ENCODE assay signal across 14 cellular contexts in the genomic region with DNA sequence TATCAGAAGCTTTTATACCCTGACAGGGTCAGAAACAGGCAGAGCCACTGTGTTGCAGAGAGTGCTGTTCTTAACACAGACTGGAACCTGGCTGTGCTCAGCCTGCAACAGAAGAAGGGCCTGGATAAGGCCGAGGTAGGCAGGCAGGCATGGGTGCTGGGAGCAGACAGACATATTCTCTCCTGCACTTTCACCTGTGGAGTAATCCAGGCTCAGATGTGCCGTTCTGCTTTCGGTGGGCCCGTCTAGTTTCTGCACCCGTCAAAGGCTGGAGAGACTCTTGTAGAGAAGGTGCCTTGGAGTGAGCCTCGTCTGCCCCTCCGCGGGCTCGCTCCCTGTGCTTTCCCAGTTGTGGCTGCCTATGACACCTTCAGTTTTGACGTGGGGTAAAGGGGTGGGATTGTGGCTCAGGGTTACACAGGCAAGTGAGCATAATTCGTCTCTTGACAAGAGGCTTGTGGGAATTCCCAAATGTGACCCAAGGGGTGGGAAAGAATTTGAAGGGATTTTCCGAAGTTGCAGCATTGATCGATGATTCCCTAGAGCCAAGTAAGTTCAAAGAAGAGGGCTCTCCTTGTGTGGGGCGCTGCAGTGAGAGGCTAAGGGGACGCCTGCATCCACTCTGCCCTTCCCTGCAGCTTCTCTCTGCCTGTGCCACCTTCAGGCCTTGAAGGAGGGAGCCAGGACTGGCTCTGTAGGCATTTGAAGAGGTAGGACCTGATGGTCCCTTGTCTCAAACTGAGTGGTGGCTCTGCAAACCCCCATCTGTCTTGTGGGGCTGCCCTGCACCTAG. TPM values are rescaled to one million over a fixed set of nuclear protein-coding genes. Genes with fewer than 3 reads are reported as not detected.
DNase-seq lines count a peak whose midpoint lies in the region; ATAC-seq and TF ChIP-seq lines count a peak whose summit lies in the region.
"Had no signal": no experiment of that assay in that cellular context is flagged by ENCODE, and none has a peak within 500 bp of the region (broad histone marks: within the 10 kb centered on the region; RNA-seq: fewer than 3 reads in every experiment).

No MANE protein-coding gene starts in this region.

- H3K4me3 Mint-ChIP-seq in activated CD8-positive, alpha-beta T cell treated with anti-CD3 and anti-CD28 coated beads, Interleukin-2, amount 10 ng/mL, durations not matched to agents 7 days and 5 days, result no peak overlapping the region
- no peak overlapping the region for H3K4me3 Mint-ChIP-seq in activated CD8-positive, alpha-beta T cell treated with anti-CD3 and anti-CD28 coated beads for 36 hours
- H3K4me3 Mint-ChIP-seq in activated naive CD8-positive, alpha-beta T cell treated with anti-CD3 and anti-CD28 coated beads for 36 hours, result no peak overlapping the region
- H3K4me3 Mint-ChIP-seq: activated CD4-positive, alpha-beta memory T cell treated with anti-CD3 and anti-CD28 coated beads for 36 hours had no signal

- H3K9me3 ChIP-seq in right atrium auricular region, result no peaks in the 10 kb centered on the region
- no peaks in the 10 kb centered on the region for H3K9me3 ChIP-seq in upper lobe of right lung
- H3K9me3 ChIP-seq: gastrocnemius medialis had no signal

- CTCF ChIA-PET in activated CD8-positive, alpha-beta T cell treated with anti-CD3 and anti-CD28 coated beads, Interleukin-2, amount 10 ng/mL, durations not matched to agents 7 days and 5 days (lab: Charles Lee), result interaction anchor here (1.2 kb wide), 1 partner anchor 29 kb away, joined by 4 read pairs; no protein-coding TSS in a partner anchor
- CTCF ChIA-PET in activated CD8-positive, alpha-beta T cell treated with anti-CD3 and anti-CD28 coated beads for 36 hours (lab: Charles Lee), result no interaction called here

- peaks cover 0 to 69% of the 10 kb centered on the region in 2 donors for H3K4me1 ChIP-seq in right atrium auricular region
- peaks cover 12% of the 10 kb centered on the region for H3K4me1 ChIP-seq in upper lobe of right lung
- H3K4me1 ChIP-seq: parathyroid adenoma had no signal

- H3K36me3 ChIP-seq in right atrium auricular region (no peaks in the 10 kb centered on the region), upper lobe of right lung (peaks cover 25% of the 10 kb centered on the region)

- H3K27me3 ChIP-seq in right atrium auricular region (no peaks in the 10 kb centered on the region), upper lobe of right lung (no peaks in the 10 kb centered on the region)
- H3K27me3 ChIP-seq: gastrocnemius medialis had no signal

- POLR2A ChIA-PET in activated CD8-positive, alpha-beta T cell treated with anti-CD3 and anti-CD28 coated beads, Interleukin-2, amount 10 ng/mL, durations not matched to agents 7 days and 5 days (lab: Charles Lee), result no interaction called here
- POLR2A ChIA-PET in activated CD8-positive, alpha-beta T cell treated with anti-CD3 and anti-CD28 coated beads for 36 hours (lab: Charles Lee), result no interaction called here

- H3K27me3 Mint-ChIP-seq in activated CD8-positive, alpha-beta T cell treated with anti-CD3 and anti-CD28 coated beads, Interleukin-2, amount 10 ng/mL, durations not matched to agents 7 days and 5 days (ENCODE audit: low read depth), result no peaks in the 10 kb centered on the region
- H3K27me3 Mint-ChIP-seq in activated CD8-positive, alpha-beta T cell treated with anti-CD3 and anti-CD28 coated beads for 36 hours, result no peaks in the 10 kb centered on the region
- no peaks in the 10 kb centered on the region for H3K27me3 Mint-ChIP-seq in activated naive CD8-positive, alpha-beta T cell treated with anti-CD3 and anti-CD28 coated beads for 36 hours
- H3K27me3 Mint-ChIP-seq: activated CD4-positive, alpha-beta memory T cell treated with anti-CD3 and anti-CD28 coated beads for 36 hours had no signal

- DNase-seq in activated CD8-positive, alpha-beta T cell treated with anti-CD3 and anti-CD28 coated beads, Interleukin-2, amount 10 ng/mL, durations not matched to agents 7 days and 5 days, result no peak
- DNase-seq in activated CD8-positive, alpha-beta T cell treated with anti-CD3 and anti-CD28 coated beads for 36 hours, result no peak
- DNase-seq in right atrium auricular region (ENCODE audit: low spot score) (no peak), upper lobe of right lung (peak; percentile 51), HPDE6-E6E7 (ENCODE audit: extremely low spot score) (no peak)
- no peak for DNase-seq in activated naive CD8-positive, alpha-beta T cell treated with anti-CD3 and anti-CD28 coated beads for 36 hours
- DNase-seq: activated CD4-positive, alpha-beta memory T cell treated with anti-CD3 and anti-CD28 coated beads for 36 hours; cortex of kidney; DMS 273 treated with DMSO at 0.1 percent for 48 hours; left colon; NCI-H69 had no signal

- H3K4me3 ChIP-seq in right atrium auricular region, result no peak overlapping the region
- H3K4me3 ChIP-seq in upper lobe of right lung, result no peak overlapping the region
- H3K4me3 ChIP-seq: gastrocnemius medialis had no signal

- no peak for TF ChIP-seq CTCF in activated CD8-positive, alpha-beta T cell treated with anti-CD3 and anti-CD28 coated beads for 36 hours (IDR thresholded peaks at IDR 0.05)
- TF ChIP-seq CTCF in right atrium auricular region (IDR thresholded peaks at IDR 0.05) (no peak), upper lobe of right lung (IDR thresholded peaks at IDR 0.05) (no peak)

- H3K9me3 Mint-ChIP-seq in activated CD8-positive, alpha-beta T cell treated with anti-CD3 and anti-CD28 coated beads, Interleukin-2, amount 10 ng/mL, durations not matched to agents 7 days and 5 days (ENCODE audit: insufficient read depth), result no peaks in the 10 kb centered on the region
- H3K9me3 Mint-ChIP-seq in activated CD8-positive, alpha-beta T cell treated with anti-CD3 and anti-CD28 coated beads for 36 hours, result no peaks in the 10 kb centered on the region
- H3K9me3 Mint-ChIP-seq in activated naive CD8-positive, alpha-beta T cell treated with anti-CD3 and anti-CD28 coated beads for 36 hours, result no peaks in the 10 kb centered on the region
- H3K9me3 Mint-ChIP-seq: activated CD4-positive, alpha-beta memory T cell treated with anti-CD3 and anti-CD28 coated beads for 36 hours; activated naive CD4-positive, alpha-beta T cell treated with anti-CD3 and anti-CD28 coated beads, Interleukin-2, amount 50 U/mL, for 72 hours had no signal

- intact Hi-C loops in activated CD8-positive, alpha-beta T cell treated with anti-CD3 and anti-CD28 coated beads for 36 hours (cut with micrococcal nuclease), result no loop called here
- intact Hi-C loops in upper lobe of right lung (cut with DNase I), result no loop called here

- H3K27ac ChIP-seq in right atrium auricular region, result peak overlapping the region; percentile 33 to 57
- H3K27ac ChIP-seq in upper lobe of right lung, result peak overlapping the region; percentile 43
- H3K27ac ChIP-seq: parathyroid adenoma had no signal

- no peak for ATAC-seq in activated CD8-positive, alpha-beta T cell treated with anti-CD3 and anti-CD28 coated beads, Interleukin-2, amount 10 ng/mL, durations not matched to agents 7 days and 5 days
- no peak for ATAC-seq in activated CD8-positive, alpha-beta T cell treated with anti-CD3 and anti-CD28 coated beads for 36 hours
- no peak for ATAC-seq in upper lobe of right lung
- ATAC-seq: activated naive CD4-positive, alpha-beta T cell treated with anti-CD3 and anti-CD28 coated beads, Interleukin-2, amount 50 U/mL, for 72 hours; left colon had no signal

- H3K27ac Mint-ChIP-seq in activated CD8-positive, alpha-beta T cell treated with anti-CD3 and anti-CD28 coated beads, Interleukin-2, amount 10 ng/mL, durations not matched to agents 7 days and 5 days, result peak overlapping the region; percentile 11
- no peak overlapping the region for H3K27ac Mint-ChIP-seq in activated CD8-positive, alpha-beta T cell treated with anti-CD3 and anti-CD28 coated beads for 36 hours
- H3K27ac Mint-ChIP-seq in activated naive CD8-positive, alpha-beta T cell treated with anti-CD3 and anti-CD28 coated beads for 36 hours, result no peak overlapping the region
- H3K27ac Mint-ChIP-seq: activated CD4-positive, alpha-beta memory T cell treated with anti-CD3 and anti-CD28 coated beads for 36 hours had no signal

- H3K4me1 Mint-ChIP-seq in activated CD8-positive, alpha-beta T cell treated with anti-CD3 and anti-CD28 coated beads, Interleukin-2, amount 10 ng/mL, durations not matched to agents 7 days and 5 days (ENCODE audit: low read depth), result peaks cover 35% of the 10 kb centered on the region
- H3K4me1 Mint-ChIP-seq in activated CD8-positive, alpha-beta T cell treated with anti-CD3 and anti-CD28 coated beads for 36 hours (ENCODE audit: low read depth), result peaks cover 16% of the 10 kb centered on the region
- peaks cover 8% of the 10 kb centered on the region for H3K4me1 Mint-ChIP-seq in activated naive CD8-positive, alpha-beta T cell treated with anti-CD3 and anti-CD28 coated beads for 36 hours

- peaks cover 45% of the 10 kb centered on the region for H3K36me3 Mint-ChIP-seq in activated CD8-positive, alpha-beta T cell treated with anti-CD3 and anti-CD28 coated beads, Interleukin-2, amount 10 ng/mL, durations not matched to agents 7 days and 5 days (ENCODE audit: low read depth)
- H3K36me3 Mint-ChIP-seq in activated CD8-positive, alpha-beta T cell treated with anti-CD3 and anti-CD28 coated beads for 36 hours (ENCODE audit: low read depth), result peaks cover 11% of the 10 kb centered on the region
- H3K36me3 Mint-ChIP-seq in activated naive CD8-positive, alpha-beta T cell treated with anti-CD3 and anti-CD28 coated beads for 36 hours, result peaks cover 11% of the 10 kb centered on the region
- H3K36me3 Mint-ChIP-seq: activated naive CD4-positive, alpha-beta T cell treated with anti-CD3 and anti-CD28 coated beads, Interleukin-2, amount 50 U/mL, for 72 hours had no signal

RNA-seq across cellular contexts. Expression of a gene that starts 16.2 kb away (rescaled TPM):
- total RNA-seq in activated CD8-positive, alpha-beta T cell treated with anti-CD3 and anti-CD28 coated beads, Interleukin-2, amount 10 ng/mL, durations not matched to agents 7 days and 5 days, result 10 to 100 TPM; 10.3 to 11.8 TPM
- total RNA-seq in activated CD8-positive, alpha-beta T cell treated with anti-CD3 and anti-CD28 coated beads for 36 hours, result 10 to 100 TPM; 10.7 to 11.7 TPM
- total RNA-seq in right atrium auricular region (100 to 1,000 TPM in 1 of 2 donors, 10 to 100 TPM in 1; 67.5 to 103 TPM), upper lobe of right lung (39.2 TPM)
- 10 to 100 TPM; 10.6 to 11.8 TPM for total RNA-seq in activated naive CD8-positive, alpha-beta T cell treated with anti-CD3 and anti-CD28 coated beads for 36 hours

RNA-seq across cellular contexts. Expression of a gene that starts 35.4 kb away (rescaled TPM):
- 10 to 100 TPM; 21.8 to 22.5 TPM for total RNA-seq in activated CD8-positive, alpha-beta T cell treated with anti-CD3 and anti-CD28 coated beads, Interleukin-2, amount 10 ng/mL, durations not matched to agents 7 days and 5 days
- 10 to 100 TPM; 17.2 to 18.8 TPM for total RNA-seq in activated CD8-positive, alpha-beta T cell treated with anti-CD3 and anti-CD28 coated beads for 36 hours
- total RNA-seq in right atrium auricular region (10 to 100 TPM; 12.1 to 14.1 TPM), upper lobe of right lung (15.5 TPM)
- 10 to 100 TPM; 29.1 to 29.3 TPM for total RNA-seq in activated naive CD8-positive, alpha-beta T cell treated with anti-CD3 and anti-CD28 coated beads for 36 hours

RNA-seq across cellular contexts. Expression of a gene that starts 56.4 kb away (rescaled TPM):
- 10 to 100 TPM; 15.3 to 15.4 TPM for total RNA-seq in activated CD8-positive, alpha-beta T cell treated with anti-CD3 and anti-CD28 coated beads, Interleukin-2, amount 10 ng/mL, durations not matched to agents 7 days and 5 days
- total RNA-seq in activated CD8-positive, alpha-beta T cell treated with anti-CD3 and anti-CD28 coated beads for 36 hours, result 1 to 10 TPM; 4.6 to 4.9 TPM
- total RNA-seq in right atrium auricular region (1 to 10 TPM; 6.3 to 7.4 TPM), upper lobe of right lung (13.7 TPM)
- 1 to 10 TPM; 4.7 to 5.2 TPM for total RNA-seq in activated naive CD8-positive, alpha-beta T cell treated with anti-CD3 and anti-CD28 coated beads for 36 hours
